1 cellular context compared by ENCODE assay signal in genomic region chr4:15651682-15652081, GRCh38.
TF ChIP-seq lines count a peak whose summit lies in the region.

No MANE protein-coding gene starts in this region.

TF ChIP-seq in IMR-90, 13 proteins besides CTCF, POLR2A, EP300 and RAD21:
- no peak for TF ChIP-seq RCOR1 (IDR thresholded peaks at IDR 0.05; ENCODE audit: insufficient replicate concordance, low read length)
- TF ChIP-seq, protein P1, sequence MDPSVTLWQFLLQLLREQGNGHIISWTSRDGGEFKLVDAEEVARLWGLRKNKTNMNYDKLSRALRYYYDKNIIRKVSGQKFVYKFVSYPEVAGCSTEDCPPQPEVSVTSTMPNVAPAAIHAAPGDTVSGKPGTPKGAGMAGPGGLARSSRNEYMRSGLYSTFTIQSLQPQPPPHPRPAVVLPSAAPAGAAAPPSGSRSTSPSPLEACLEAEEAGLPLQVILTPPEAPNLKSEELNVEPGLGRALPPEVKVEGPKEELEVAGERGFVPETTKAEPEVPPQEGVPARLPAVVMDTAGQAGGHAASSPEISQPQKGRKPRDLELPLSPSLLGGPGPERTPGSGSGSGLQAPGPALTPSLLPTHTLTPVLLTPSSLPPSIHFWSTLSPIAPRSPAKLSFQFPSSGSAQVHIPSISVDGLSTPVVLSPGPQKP (IDR thresholded peaks at IDR 0.05; ENCODE audit: borderline replicate concordance, low read depth, low read length) = no peak
- TF ChIP-seq RFX5 (IDR thresholded peaks at IDR 0.05; ENCODE audit: low read depth, low read length) = no peak
- TF ChIP-seq MXI1 (IDR thresholded peaks at IDR 0.05; ENCODE audit: borderline replicate concordance, low read depth, low read length) = no peak
- no peak for TF ChIP-seq NFE2L2 (IDR thresholded peaks at IDR 0.05; ENCODE audit: low read depth, low read length)
- no peak for TF ChIP-seq MAFK (IDR thresholded peaks at IDR 0.05; ENCODE audit: low read depth, low read length)
- TF ChIP-seq CHD1 (IDR thresholded peaks at IDR 0.05; ENCODE audit: low read depth, low read length) = no peak
- TF ChIP-seq USF2 (IDR thresholded peaks at IDR 0.05; ENCODE audit: low read depth, low read length) = no peak
- TF ChIP-seq CEBPB (IDR thresholded peaks at IDR 0.05; ENCODE audit: low read depth, low read length) = no peak
- no peak for TF ChIP-seq SMC3 (IDR thresholded peaks at IDR 0.05; ENCODE audit: low read depth, low read length)
- no peak for TF ChIP-seq BHLHE40 (IDR thresholded peaks at IDR 0.05; ENCODE audit: low read depth, low read length)
- no peak for TF ChIP-seq MAZ (IDR thresholded peaks at IDR 0.05; ENCODE audit: borderline replicate concordance, low read depth, low read length)
- no peak for TF ChIP-seq FOS (IDR thresholded peaks at IDR 0.05; ENCODE audit: low read depth, low read length)
